ENCODE assay signal across 15 cellular contexts in the genomic region with DNA sequence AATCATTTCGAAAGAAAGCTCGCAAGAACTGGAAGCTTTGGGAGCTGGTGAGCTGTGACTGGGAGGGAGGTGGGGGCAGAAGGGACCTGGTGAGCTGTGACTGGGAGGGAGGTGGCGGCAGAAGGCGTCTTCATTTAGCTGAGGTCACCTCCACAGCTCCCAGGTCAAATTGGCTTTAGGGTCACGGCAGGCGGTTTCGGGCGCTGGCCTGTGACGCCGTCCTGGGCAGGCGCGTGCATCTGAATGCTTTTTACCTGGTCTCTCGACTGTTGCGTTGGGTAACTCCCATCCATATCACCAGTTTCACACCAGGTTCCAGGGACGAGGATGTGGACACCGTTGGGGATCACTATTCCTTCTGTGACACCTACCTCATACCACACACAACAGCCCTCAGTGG. TPM values are rescaled to one million over a fixed set of nuclear protein-coding genes. Genes with fewer than 3 reads are reported as not detected.
DNase-seq lines count a peak whose midpoint lies in the region; ATAC-seq and TF ChIP-seq lines count a peak whose summit lies in the region.
"Had no signal": no experiment of that assay in that cellular context is flagged by ENCODE, and none has a peak within 500 bp of the region (broad histone marks: within the 10 kb centered on the region; RNA-seq: fewer than 3 reads in every experiment).

No MANE protein-coding gene starts in this region.

- no peaks in the 10 kb centered on the region for H3K27me3 ChIP-seq in Peyer's patch
- peaks cover 23% of the 10 kb centered on the region for H3K27me3 ChIP-seq in osteoblast (ENCODE audit: insufficient read depth, low read length)
- H3K27me3 ChIP-seq: BLaER1 treated with 17β-estradiol and CSF1 and Interleukin-3, amounts not matched to agents 10 nM and 100 nM had no signal

- H3K4me2 ChIP-seq in osteoblast (ENCODE audit: insufficient read depth, low read length): no peak overlapping the region
- H3K4me2 ChIP-seq: BLaER1 treated with 17β-estradiol and CSF1 and Interleukin-3, amounts not matched to agents 10 nM and 100 nM had no signal

- peaks cover 14% of the 10 kb centered on the region for H3K36me3 Mint-ChIP-seq in glutamatergic neuron (ENCODE audit: unreplicated experiment)
- H3K36me3 Mint-ChIP-seq in activated CD8-positive, alpha-beta T cell treated with anti-CD3 and anti-CD28 coated beads for 36 hours (ENCODE audit: low read depth): no peaks in the 10 kb centered on the region
- H3K36me3 Mint-ChIP-seq: CD8-positive, alpha-beta T cell had no signal

- H3K9me3 ChIP-seq in Peyer's patch: no peaks in the 10 kb centered on the region
- H3K9me3 ChIP-seq in osteoblast (ENCODE audit: low read depth, low read length): no peaks in the 10 kb centered on the region
- H3K9me3 ChIP-seq: HAP-1 had no signal

- H4K20me1 ChIP-seq in osteoblast (ENCODE audit: insufficient read depth, low read length): no peaks in the 10 kb centered on the region
- H4K20me1 ChIP-seq: BLaER1 treated with 17β-estradiol and CSF1 and Interleukin-3, amounts not matched to agents 10 nM and 100 nM had no signal

- no peaks in the 10 kb centered on the region for H3K79me2 ChIP-seq in osteoblast (ENCODE audit: insufficient read depth, low read length)

- TF ChIP-seq CTCF in Peyer's patch (IDR thresholded peaks at IDR 0.05): no peak
- no peak for TF ChIP-seq CTCF in glutamatergic neuron (IDR thresholded peaks at IDR 0.05; ENCODE audit: partially characterized antibody, unreplicated experiment)
- TF ChIP-seq CTCF in osteoblast (IDR thresholded peaks at IDR 0.05; ENCODE audit: extremely low read depth, low read depth, low read length): no peak
- TF ChIP-seq CTCF in activated CD8-positive, alpha-beta T cell treated with anti-CD3 and anti-CD28 coated beads for 36 hours (IDR thresholded peaks at IDR 0.05): no peak

- POLR2A ChIA-PET in activated CD8-positive, alpha-beta T cell treated with anti-CD3 and anti-CD28 coated beads for 36 hours (lab: Charles Lee): no interaction called here

- H3K27ac Mint-ChIP-seq in glutamatergic neuron (ENCODE audit: unreplicated experiment): peak overlapping the region; percentile 85
- H3K27ac Mint-ChIP-seq in activated CD8-positive, alpha-beta T cell treated with anti-CD3 and anti-CD28 coated beads for 36 hours: no peak overlapping the region
- H3K27ac Mint-ChIP-seq: CD8-positive, alpha-beta T cell had no signal

- H3K4me1 Mint-ChIP-seq in glutamatergic neuron (ENCODE audit: low read depth, unreplicated experiment): peaks cover 4% of the 10 kb centered on the region
- H3K4me1 Mint-ChIP-seq in activated CD8-positive, alpha-beta T cell treated with anti-CD3 and anti-CD28 coated beads for 36 hours (ENCODE audit: low read depth): peaks cover 27% of the 10 kb centered on the region

- H3K4me3 ChIP-seq in Peyer's patch: no peak overlapping the region
- no peak overlapping the region for H3K4me3 ChIP-seq in osteoblast (ENCODE audit: insufficient read depth, low read length)
- H3K4me3 ChIP-seq: GM23248, HAP-1 had no signal

- intact Hi-C loops in activated CD8-positive, alpha-beta T cell treated with anti-CD3 and anti-CD28 coated beads for 36 hours (cut with micrococcal nuclease): no loop called here

- H3K9me3 Mint-ChIP-seq in glutamatergic neuron (ENCODE audit: unreplicated experiment): peaks cover 20% of the 10 kb centered on the region
- H3K9me3 Mint-ChIP-seq in activated CD8-positive, alpha-beta T cell treated with anti-CD3 and anti-CD28 coated beads for 36 hours: no peaks in the 10 kb centered on the region
- H3K9me3 Mint-ChIP-seq: CD8-positive, alpha-beta T cell had no signal

- H3K36me3 ChIP-seq in Peyer's patch (no peaks in the 10 kb centered on the region), osteoblast (ENCODE audit: insufficient read depth, low read length) (no peaks in the 10 kb centered on the region)
- H3K36me3 ChIP-seq: BLaER1 treated with 17β-estradiol and CSF1 and Interleukin-3, amounts not matched to agents 10 nM and 100 nM; HAP-1 had no signal

- peaks cover 13% of the 10 kb centered on the region for H3K27me3 Mint-ChIP-seq in glutamatergic neuron (ENCODE audit: unreplicated experiment)
- peaks cover 24% of the 10 kb centered on the region for H3K27me3 Mint-ChIP-seq in activated CD8-positive, alpha-beta T cell treated with anti-CD3 and anti-CD28 coated beads for 36 hours

- no peaks in the 10 kb centered on the region for H3K4me1 ChIP-seq in Peyer's patch
- H3K4me1 ChIP-seq in osteoblast (ENCODE audit: insufficient read depth, low read length): no peaks in the 10 kb centered on the region
- H3K4me1 ChIP-seq: HAP-1 had no signal

- DNase-seq in Peyer's patch (peak in 2 of 3 donors; percentile 8 to 30), glutamatergic neuron (no peak), osteoblast (ENCODE audit: insufficient read length, low spot score, missing footprints) (peak; percentile 32), NCI-H2107 treated with DMSO at 0.1 percent for 48 hours (lab: John Stamatoyannopoulos, UW; ENCODE audit: unreplicated experiment) (no peak)
- no peak for DNase-seq in stimulated activated CD4-positive, alpha-beta T cell treated with anti-CD3 and anti-CD28 coated beads, Interleukin-4, amount 100 ng/mL, for 24 hours
- DNase-seq in activated CD8-positive, alpha-beta T cell treated with anti-CD3 and anti-CD28 coated beads for 36 hours: no peak
- DNase-seq: 8988T; Calu3; CD8-positive, alpha-beta T cell; DMS79 treated with DMSO at 0.1 percent for 48 hours; GF-D8; GM23248 had no signal

- H3K27ac ChIP-seq in Peyer's patch: no peak overlapping the region
- no peak overlapping the region for H3K27ac ChIP-seq in osteoblast (ENCODE audit: low read depth, low read length)
- H3K27ac ChIP-seq: BLaER1 treated with 17β-estradiol and CSF1 and Interleukin-3, amounts not matched to agents 10 nM and 100 nM; GM23248 had no signal

- no peak overlapping the region for H2AFZ ChIP-seq in osteoblast (ENCODE audit: low read length)
- H2AFZ ChIP-seq: GM23248 had no signal

- no peak overlapping the region for H3K4me3 Mint-ChIP-seq in glutamatergic neuron (ENCODE audit: unreplicated experiment)
- H3K4me3 Mint-ChIP-seq in activated CD8-positive, alpha-beta T cell treated with anti-CD3 and anti-CD28 coated beads for 36 hours: no peak overlapping the region
- H3K4me3 Mint-ChIP-seq: CD8-positive, alpha-beta T cell had no signal

- CTCF ChIA-PET in activated CD8-positive, alpha-beta T cell treated with anti-CD3 and anti-CD28 coated beads for 36 hours (lab: Charles Lee): interaction anchor here (1.2 kb wide), 1 partner anchor 127 kb away, joined by 3 read pairs; the partner anchor contains the start of gene TPGS1

- no peak for TF ChIP-seq POLR2A in Peyer's patch (IDR thresholded peaks at IDR 0.05)

- ATAC-seq in GM18909 (IDR thresholded peaks at IDR 0.05; ENCODE audit: poor library complexity, unreplicated experiment): no peak
- ATAC-seq in activated CD8-positive, alpha-beta T cell treated with anti-CD3 and anti-CD28 coated beads for 36 hours: no peak
- ATAC-seq: CD8-positive, alpha-beta T cell had no signal

RNA-seq across cellular contexts. Expression of gene C2CD4C, which starts 29.2 kb away (rescaled TPM):
- total RNA-seq in Peyer's patch: under 1 TPM in 2 of 4 donors, not detected in 2; 0.47 to 0.80 TPM
- total RNA-seq in glutamatergic neuron (ENCODE audit: unreplicated experiment): 9.6 TPM
- not detected in 2 replicates for total RNA-seq in osteoblast
- under 1 TPM; 0.13 to 0.25 TPM for total RNA-seq in activated CD8-positive, alpha-beta T cell treated with anti-CD3 and anti-CD28 coated beads for 36 hours
- total RNA-seq: CD8-positive, alpha-beta T cell had no signal

RNA-seq across cellular contexts. Expression of gene MIER2, which starts 35.2 kb away (rescaled TPM):
- 10 to 100 TPM in 3 of 4 donors, 1 to 10 TPM in 1; 6.0 to 27.3 (median 20.9) TPM for total RNA-seq in Peyer's patch
- total RNA-seq in glutamatergic neuron (ENCODE audit: unreplicated experiment): 47.3 TPM
- total RNA-seq in osteoblast: 10.9 and 14.8 TPM in 2 replicates
- 10 to 100 TPM; 20.0 to 20.4 TPM for total RNA-seq in activated CD8-positive, alpha-beta T cell treated with anti-CD3 and anti-CD28 coated beads for 36 hours

Comparison
In these comparisons a context has a peak if more than half of its experiments do, and no peak if none do; other contexts are left out.
1. DNase-seq: peak in Peyer's patch (2 of 3) and osteoblast (single experiment); none in glutamatergic neuron (single experiment), NCI-H2107 treated with DMSO at 0.1 percent for 48 hours (single experiment), stimulated activated CD4-positive, alpha-beta T cell treated with anti-CD3 and anti-CD28 coated beads, Interleukin-4, amount 100 ng/mL, for 24 hours (single experiment) and activated CD8-positive, alpha-beta T cell treated with anti-CD3 and anti-CD28 coated beads for 36 hours (single experiment).